Comparison of ENCODE assay signal across 13 cellular contexts in genomic region chr6:45983041-45983440, GRCh38. TPM values are rescaled to one million over a fixed set of nuclear protein-coding genes. Genes with fewer than 3 reads are reported as not detected.
A peak's percentile ranks its signal among the peaks of the same experiment; 100 is the strongest.
DNase-seq lines count a peak whose midpoint lies in the region; ATAC-seq and TF ChIP-seq lines count a peak whose summit lies in the region.
"Had no signal": no experiment of that assay in that cellular context is flagged by ENCODE, and none has a peak within 500 bp of the region (broad histone marks: within the 10 kb centered on the region; RNA-seq: fewer than 3 reads in every experiment).

No MANE protein-coding gene starts in this region.

- intact Hi-C loops in left ventricle myocardium inferior (cut with micrococcal nuclease), result no loop called here
- intact Hi-C loops in left ventricle myocardium superior (cut with micrococcal nuclease), result no loop called here
- intact Hi-C loops in gastrocnemius medialis (cut with DNase I; ENCODE audit: low total_unique reads), result no loop called here

- no peak for TF ChIP-seq POLR2A in gastrocnemius medialis (IDR thresholded peaks at IDR 0.05)

- no peaks in the 10 kb centered on the region for H3K9me3 ChIP-seq in left ventricle myocardium inferior (replicated peaks)
- no peaks in the 10 kb centered on the region for H3K9me3 ChIP-seq in gastrocnemius medialis

- H3K4me3 ChIP-seq in left ventricle myocardium inferior, result no peak overlapping the region
- H3K4me3 ChIP-seq in gastrocnemius medialis, result no peak overlapping the region

- H3K27me3 ChIP-seq in left ventricle myocardium inferior (ENCODE audit: low read depth), result no peaks in the 10 kb centered on the region
- no peaks in the 10 kb centered on the region for H3K27me3 ChIP-seq in gastrocnemius medialis

- H3K4me1 ChIP-seq in left ventricle myocardium inferior, result peaks cover 100% of the 10 kb centered on the region
- H3K4me1 ChIP-seq in gastrocnemius medialis, result peaks cover 77 to 95% of the 10 kb centered on the region in 2 donors

- TF ChIP-seq CTCF in left ventricle myocardium inferior (IDR thresholded peaks at IDR 0.05; ENCODE audit: borderline replicate concordance) (no peak), gastrocnemius medialis (IDR thresholded peaks at IDR 0.05 in 4 of 5, conservative IDR thresholded peaks at IDR 0.05 in 1 of 5) (no peak)

- peaks cover 15% of the 10 kb centered on the region for H3K36me3 ChIP-seq in left ventricle myocardium inferior
- H3K36me3 ChIP-seq in gastrocnemius medialis, result no peaks in the 10 kb centered on the region

- DNase-seq in left ventricle myocardium inferior (no peak), left ventricle myocardium superior (no peak), left kidney (ENCODE audit: low read depth, low spot score) (peak; percentile 72), gastrocnemius medialis (no peak), RPMI8226 (no peak), NCI-H526 treated with DMSO at 0.1 percent for 48 hours (lab: John Stamatoyannopoulos, UW) (no peak)
- DNase-seq: C1 segment of cervical spinal cord; Calu3; CD4-positive, alpha-beta T cell; DMS 273 treated with DMSO at 0.1 percent for 48 hours; IMR-90 had no signal

- in situ Hi-C loops in gastrocnemius medialis (cut with MboI; ENCODE audit: low sequenced_read_pairs in 4 of 4), result no loop called here

- peak overlapping the region; percentile 94 for H3K27ac ChIP-seq in left ventricle myocardium inferior (replicated peaks)
- H3K27ac ChIP-seq in gastrocnemius medialis, result peak overlapping the region; percentile 89 to 94 (median 90)

- no peak for ATAC-seq in left ventricle myocardium superior
- ATAC-seq in gastrocnemius medialis, result no peak
- no peak for ATAC-seq in GM19351 (IDR thresholded peaks at IDR 0.05; ENCODE audit: unreplicated experiment)

RNA-seq across cellular contexts. Expression of gene CLIC5, which starts 32.6 kb away (rescaled TPM):
- total RNA-seq in left ventricle myocardium inferior (285 TPM), left ventricle myocardium superior (272 TPM), gastrocnemius medialis (10 to 100 TPM; 78.6 to 97.0 (median 91.7) TPM)
- total RNA-seq: H4, IMR-90 had no signal
